In genomic region chr12:71726548-71726947, GRCh38 we compare ENCODE assay signal across 33 cellular contexts.
"Had no signal": no experiment of that assay in that cellular context is flagged by ENCODE, and none has a peak within 500 bp of the region (broad histone marks: within the 10 kb centered on the region; RNA-seq: fewer than 3 reads in every experiment).

No MANE protein-coding gene starts in this region.

- H3K9me3 ChIP-seq: ascending aorta, breast epithelium, colonic mucosa, esophagus squamous epithelium, gastroesophageal sphincter had no signal

- H3K27me3 Mint-ChIP-seq: activated B cell treated with CpG ODN at 0.5 μM for 24 hours; activated CD8-positive, alpha-beta T cell treated with anti-CD3 and anti-CD28 coated beads for 36 hours; brain had no signal

- H3K27ac ChIP-seq: ascending aorta, breast epithelium, cardiac muscle cell, colonic mucosa, epithelial cell of prostate, esophagus squamous epithelium, gastroesophageal sphincter, WERI-Rb-1 had no signal

- H3K36me3 Mint-ChIP-seq: activated naive CD4-positive, alpha-beta T cell treated with anti-CD3 and anti-CD28 coated beads, Interleukin-2, amount 10 ng/mL, durations not matched to agents 7 days and 5 days; activated naive CD4-positive, alpha-beta T cell treated with anti-CD3 and anti-CD28 coated beads, Interleukin-2, amount 50 U/mL, for 72 hours; activated naive CD8-positive, alpha-beta T cell treated with anti-CD3 and anti-CD28 coated beads, Interleukin-2, amount 10 ng/mL, durations not matched to agents 7 days and 5 days; brain had no signal

- H3K36me3 ChIP-seq: ascending aorta, breast epithelium, cardiac muscle cell, colonic mucosa, esophagus squamous epithelium, gastroesophageal sphincter, WERI-Rb-1 had no signal

- H3K4me1 Mint-ChIP-seq: activated B cell treated with CpG ODN at 0.5 μM for 24 hours; activated naive CD4-positive, alpha-beta T cell treated with anti-CD3 and anti-CD28 coated beads, Interleukin-2, amount 10 ng/mL, durations not matched to agents 7 days and 5 days; activated naive CD8-positive, alpha-beta T cell treated with anti-CD3 and anti-CD28 coated beads, Interleukin-2, amount 10 ng/mL, durations not matched to agents 7 days and 5 days; brain had no signal

- DNase-seq: activated B cell treated with CpG ODN at 0.5 μM for 24 hours; activated CD4-positive, alpha-beta T cell treated with anti-CD3 and anti-CD28 coated beads for 48 hours; activated CD4-positive, alpha-beta T cell treated with anti-CD3 and anti-CD28 coated beads, Interleukin-2, amount 50 U/mL, for 1 hour; activated CD4-positive, alpha-beta T cell treated with anti-CD3 and anti-CD28 coated beads, Interleukin-2, amount 50 U/mL, for 48 hours; activated CD8-positive, alpha-beta memory T cell treated with anti-CD3 and anti-CD28 coated beads for 24 hours; activated CD8-positive, alpha-beta T cell treated with anti-CD3 and anti-CD28 coated beads for 36 hours; activated effector memory CD4-positive, alpha-beta T cell treated with anti-CD3 and anti-CD28 coated beads, Interleukin-2, amount 50 U/mL, for 16 hours; activated naive CD4-positive, alpha-beta T cell; activated naive CD4-positive, alpha-beta T cell treated with anti-CD3 and anti-CD28 coated beads, Interleukin-2, amount 10 ng/mL, durations not matched to agents 7 days and 5 days; activated naive CD8-positive, alpha-beta T cell treated with anti-CD3 and anti-CD28 coated beads, Interleukin-2, amount 10 ng/mL, durations not matched to agents 7 days and 5 days; activated T-cell treated with anti-CD3 and anti-CD28 coated beads, Interleukin-2, amount 50 U/mL, for 4 hours; central memory CD4-positive, alpha-beta T cell; cerebellar nuclear complex; colonic mucosa; effector CD8-positive, alpha-beta T cell; esophagus squamous epithelium; foreskin melanocyte; T-helper 1 cell; T-helper 17 cell; T1000; WERI-Rb-1 had no signal

- H3K4me3 Mint-ChIP-seq: activated B cell treated with CpG ODN at 0.5 μM for 24 hours; activated CD8-positive, alpha-beta T cell treated with anti-CD3 and anti-CD28 coated beads for 36 hours; activated naive CD4-positive, alpha-beta T cell treated with anti-CD3 and anti-CD28 coated beads, Interleukin-2, amount 10 ng/mL, durations not matched to agents 7 days and 5 days; activated naive CD8-positive, alpha-beta T cell treated with anti-CD3 and anti-CD28 coated beads, Interleukin-2, amount 10 ng/mL, durations not matched to agents 7 days and 5 days; activated T-cell treated with anti-CD3 and anti-CD28 coated beads, Interleukin-2, amount 50 U/mL, for 4 hours; activated T-helper 17 cell treated with anti-CD3 and anti-CD28 coated beads, Interleukin-2, amount 50 U/mL, for 72 hours; brain; T-helper 17 cell; T-helper 2 cell treated with Interferon-gamma antibody and Interleukin-4, amounts not matched to agents 5 μg/mL and 100 μg/mL, for 36 hours had no signal

- H3K4me1 ChIP-seq: ascending aorta, breast epithelium, colonic mucosa, gastroesophageal sphincter had no signal

- ATAC-seq: activated CD4-positive, CD25-positive, alpha-beta regulatory T cell treated with anti-CD3 and anti-CD28 coated beads, Interleukin-2, amount 50 U/mL, for 24 hours; activated CD8-positive, alpha-beta T cell treated with anti-CD3 and anti-CD28 coated beads for 36 hours; activated naive CD4-positive, alpha-beta T cell treated with anti-CD3 and anti-CD28 coated beads, Interleukin-2, amount 50 U/mL, for 72 hours; activated T-cell treated with anti-CD3 and anti-CD28 coated beads, Interleukin-2, amount 50 U/mL, for 4 hours; activated T-helper 17 cell treated with anti-CD3 and anti-CD28 coated beads, Interleukin-2, amount 50 U/mL, for 72 hours; gastroesophageal sphincter; T-helper 17 cell had no signal

- H3K9me3 Mint-ChIP-seq: activated B cell treated with CpG ODN at 0.5 μM for 24 hours; activated CD8-positive, alpha-beta T cell treated with anti-CD3 and anti-CD28 coated beads for 36 hours; activated naive CD4-positive, alpha-beta T cell treated with anti-CD3 and anti-CD28 coated beads, Interleukin-2, amount 10 ng/mL, durations not matched to agents 7 days and 5 days; activated naive CD4-positive, alpha-beta T cell treated with anti-CD3 and anti-CD28 coated beads, Interleukin-2, amount 50 U/mL, for 72 hours; activated naive CD8-positive, alpha-beta T cell treated with anti-CD3 and anti-CD28 coated beads, Interleukin-2, amount 10 ng/mL, durations not matched to agents 7 days and 5 days; activated T-cell treated with anti-CD3 and anti-CD28 coated beads, Interleukin-2, amount 50 U/mL, for 4 hours; brain; T-helper 2 cell treated with Interferon-gamma antibody and Interleukin-4, amounts not matched to agents 5 μg/mL and 100 μg/mL, for 36 hours had no signal

- H3K27me3 ChIP-seq: ascending aorta, breast epithelium, cardiac muscle cell, colonic mucosa, esophagus squamous epithelium, gastroesophageal sphincter had no signal

- H3K4me3 ChIP-seq: ascending aorta, breast epithelium, cardiac muscle cell, colonic mucosa, esophagus squamous epithelium, gastroesophageal sphincter had no signal

- FAIRE-seq: endometrium, endothelial cell of umbilical vein had no signal

- H3K27ac Mint-ChIP-seq: activated B cell treated with CpG ODN at 0.5 μM for 24 hours; activated CD8-positive, alpha-beta T cell treated with anti-CD3 and anti-CD28 coated beads for 36 hours; activated naive CD4-positive, alpha-beta T cell treated with anti-CD3 and anti-CD28 coated beads, Interleukin-2, amount 10 ng/mL, durations not matched to agents 7 days and 5 days; activated naive CD4-positive, alpha-beta T cell treated with anti-CD3 and anti-CD28 coated beads, Interleukin-2, amount 50 U/mL, for 72 hours; activated naive CD8-positive, alpha-beta T cell treated with anti-CD3 and anti-CD28 coated beads, Interleukin-2, amount 10 ng/mL, durations not matched to agents 7 days and 5 days; activated T-helper 17 cell treated with anti-CD3 and anti-CD28 coated beads, Interleukin-2, amount 50 U/mL, for 72 hours; brain; T-helper 17 cell; T-helper 2 cell treated with Interferon-gamma antibody and Interleukin-4, amounts not matched to agents 5 μg/mL and 100 μg/mL, for 36 hours had no signal
